Comparison of ENCODE assay signal across 23 cellular contexts in genomic region chr9:114284316-114285060, GRCh38. TPM values are rescaled to one million over a fixed set of nuclear protein-coding genes. Genes with fewer than 3 reads are reported as not detected.
DNase-seq lines count a peak whose midpoint lies in the region; ATAC-seq, FAIRE-seq and TF ChIP-seq lines count a peak whose summit lies in the region.
"Had no signal": no experiment of that assay in that cellular context is flagged by ENCODE, and none has a peak within 500 bp of the region (broad histone marks: within the 10 kb centered on the region; RNA-seq: fewer than 3 reads in every experiment).

No MANE protein-coding gene starts in this region.

- peak overlapping the region; percentile 19 for H3K9ac ChIP-seq in astrocyte (ENCODE audit: low read length)
- H3K9ac ChIP-seq: BLaER1 had no signal

- no peaks in the 10 kb centered on the region for H3K4me1 Mint-ChIP-seq in activated CD4-positive, alpha-beta T cell treated with anti-CD3 and anti-CD28 coated beads for 36 hours
- peaks cover 44% of the 10 kb centered on the region for H3K4me1 Mint-ChIP-seq in astrocyte (ENCODE audit: low read depth, unreplicated experiment)
- H3K4me1 Mint-ChIP-seq: central memory CD8-positive, alpha-beta T cell had no signal

- H3K27me3 ChIP-seq in astrocyte (ENCODE audit: insufficient read depth, low read length) (no peaks in the 10 kb centered on the region), right lobe of liver (no peaks in the 10 kb centered on the region)
- H3K27me3 ChIP-seq: BLaER1, pancreas had no signal

- H4K20me1 ChIP-seq in astrocyte (ENCODE audit: insufficient read depth, low read length) = no peaks in the 10 kb centered on the region
- H4K20me1 ChIP-seq: BLaER1 had no signal

- no peaks in the 10 kb centered on the region for H3K79me2 ChIP-seq in astrocyte (ENCODE audit: insufficient read depth, low read length)

- H3K27ac Mint-ChIP-seq in activated CD4-positive, alpha-beta T cell treated with anti-CD3 and anti-CD28 coated beads for 36 hours = no peak overlapping the region
- peak overlapping the region; percentile 28 for H3K27ac Mint-ChIP-seq in astrocyte (ENCODE audit: unreplicated experiment)
- H3K27ac Mint-ChIP-seq: T-helper 2 cell treated with Interferon-gamma antibody and Interleukin-4, amounts not matched to agents 5 μg/mL and 100 μg/mL, for 36 hours had no signal

- no peak for FAIRE-seq in astrocyte (lab: Jason Lieb, UNC)
- FAIRE-seq: G401.6, pancreas had no signal

- H3K4me3 Mint-ChIP-seq in activated CD4-positive, alpha-beta T cell treated with anti-CD3 and anti-CD28 coated beads for 36 hours = no peak overlapping the region
- H3K4me3 Mint-ChIP-seq in astrocyte (ENCODE audit: unreplicated experiment) = peak overlapping the region; percentile 9
- H3K4me3 Mint-ChIP-seq: central memory CD8-positive, alpha-beta T cell; T-helper 2 cell treated with Interferon-gamma antibody and Interleukin-4, amounts not matched to agents 5 μg/mL and 100 μg/mL, for 36 hours had no signal

- no peaks in the 10 kb centered on the region for H3K36me3 ChIP-seq in astrocyte (ENCODE audit: insufficient read depth, low read length)
- H3K36me3 ChIP-seq in right lobe of liver = peaks cover 0 to 6% (median 0%) of the 10 kb centered on the region in 4 donors
- H3K36me3 ChIP-seq: pancreas had no signal

- H3K4me2 ChIP-seq in astrocyte (ENCODE audit: low read length) = peak overlapping the region; percentile 11
- H3K4me2 ChIP-seq: BLaER1 had no signal

- H3K9me3 ChIP-seq in astrocyte (ENCODE audit: insufficient read depth, low read depth, low read length) (no peaks in the 10 kb centered on the region), right lobe of liver (no peaks in the 10 kb centered on the region)
- H3K9me3 ChIP-seq: BLaER1, pancreas had no signal

- TF ChIP-seq POLR2A in right lobe of liver (IDR thresholded peaks at IDR 0.05) = no peak

- no peak overlapping the region for H3K4me3 ChIP-seq in astrocyte (ENCODE audit: insufficient read depth, low read depth, low read length)
- no peak overlapping the region for H3K4me3 ChIP-seq in right lobe of liver
- H3K4me3 ChIP-seq: BLaER1, pancreas had no signal

- intact Hi-C loops in activated CD4-positive, alpha-beta T cell treated with anti-CD3 and anti-CD28 coated beads for 36 hours (cut with DNase I, micrococcal nuclease) = loop anchor here in 1 of 2 experiments (5.0 kb wide), 2 partner anchors 127 to 177 kb away; partner anchors contain the start of gene COL27A1
- intact Hi-C loops in right lobe of liver (cut with DNase I) = loop anchor here in 1 of 2 donors (5.0 kb wide), 1 partner anchor 187 kb away; the partner anchor contains the start of gene KIF12
- intact Hi-C loops in sciatic nerve (cut with DNase I) = loop anchor here (5.0 kb wide), 1 partner anchor 132 kb away; no protein-coding TSS in a partner anchor

- POLR2A ChIA-PET in activated CD4-positive, alpha-beta T cell treated with anti-CD3 and anti-CD28 coated beads for 36 hours (lab: Charles Lee) = no interaction called here

- WGBS in right lobe of liver (ENCODE audit: insufficient coverage, low coverage, low lambda C conversion rate, missing lambda C conversion rate) = 90% methylated on average over 4 of the region's 11 CpGs

- no peaks in the 10 kb centered on the region for H3K36me3 Mint-ChIP-seq in activated CD4-positive, alpha-beta T cell treated with anti-CD3 and anti-CD28 coated beads for 36 hours (ENCODE audit: low read depth)
- peaks cover 21% of the 10 kb centered on the region for H3K36me3 Mint-ChIP-seq in astrocyte (ENCODE audit: low read depth, unreplicated experiment)

- H3K27me3 Mint-ChIP-seq in activated CD4-positive, alpha-beta T cell treated with anti-CD3 and anti-CD28 coated beads for 36 hours = no peaks in the 10 kb centered on the region
- no peaks in the 10 kb centered on the region for H3K27me3 Mint-ChIP-seq in astrocyte (ENCODE audit: low read depth, unreplicated experiment)

- H2AFZ ChIP-seq in astrocyte (ENCODE audit: low read depth, low read length) = no peak overlapping the region

- TF ChIP-seq CTCF in astrocyte (IDR thresholded peaks at IDR 0.05; ENCODE audit: insufficient read depth, low read depth, low read length) = no peak
- TF ChIP-seq CTCF in right lobe of liver (IDR thresholded peaks at IDR 0.05) = no peak

- H3K9me3 Mint-ChIP-seq in activated CD4-positive, alpha-beta T cell treated with anti-CD3 and anti-CD28 coated beads for 36 hours (ENCODE audit: low read depth) = no peaks in the 10 kb centered on the region
- H3K9me3 Mint-ChIP-seq in astrocyte (ENCODE audit: unreplicated experiment) = no peaks in the 10 kb centered on the region
- H3K9me3 Mint-ChIP-seq: central memory CD8-positive, alpha-beta T cell; T-helper 2 cell treated with Interferon-gamma antibody and Interleukin-4, amounts not matched to agents 5 μg/mL and 100 μg/mL, for 36 hours had no signal

- no peak for ATAC-seq in activated CD4-positive, alpha-beta T cell treated with anti-CD3 and anti-CD28 coated beads for 36 hours
- ATAC-seq in right lobe of liver = no peak
- no peak for ATAC-seq in sciatic nerve
- no peak for ATAC-seq in HG03521 (IDR thresholded peaks at IDR 0.05; ENCODE audit: unreplicated experiment)
- ATAC-seq: HCT116 had no signal

- peaks cover 56% of the 10 kb centered on the region for H3K4me1 ChIP-seq in astrocyte (ENCODE audit: insufficient read depth, low read length)
- H3K4me1 ChIP-seq in right lobe of liver = no peaks in the 10 kb centered on the region
- H3K4me1 ChIP-seq: pancreas had no signal

- CTCF ChIA-PET in activated CD4-positive, alpha-beta T cell treated with anti-CD3 and anti-CD28 coated beads for 36 hours (lab: Charles Lee) = no interaction called here

- no peak overlapping the region for H3K27ac ChIP-seq in astrocyte (ENCODE audit: low read depth, low read length)
- no peak overlapping the region for H3K27ac ChIP-seq in right lobe of liver
- H3K27ac ChIP-seq: 22Rv1, BLaER1, pancreas had no signal

- DNase-seq in activated CD4-positive, alpha-beta T cell treated with anti-CD3 and anti-CD28 coated beads for 36 hours = peak; percentile 2
- no peak for DNase-seq in activated CD4-positive, alpha-beta T cell treated with anti-CD3 and anti-CD28 coated beads, Interleukin-2, amount 50 U/mL, for 48 hours
- DNase-seq in astrocyte (ENCODE audit: low read depth) (no peak), right lobe of liver (peak in 2 of 3 donors; percentile 37 to 38), sciatic nerve (ENCODE audit: low spot score) (peak; percentile 45), OCI-M2 (lab: John Stamatoyannopoulos, UW; ENCODE audit: unreplicated experiment) (no peak), amygdala (lab: John Stamatoyannopoulos, UW) (no peak)
- DNase-seq: hypothalamus, KBM-7, NCI-H2107, NCI-H526 had no signal

RNA-seq across cellular contexts. Expression of gene ORM1, which starts 38.4 kb away (rescaled TPM):
- total RNA-seq in activated CD4-positive, alpha-beta T cell treated with anti-CD3 and anti-CD28 coated beads for 36 hours = not detected
- total RNA-seq in astrocyte (not detected in 2 replicates), right lobe of liver (over 10,000 TPM; 11,577 to 28,471 (median 22,756) TPM), sciatic nerve (0.76 TPM)
- total RNA-seq: activated CD8-positive, alpha-beta memory T cell treated with anti-CD3 and anti-CD28 coated beads for 36 hours; kidney epithelial cell; SK-MEL-5; temporal lobe had no signal

RNA-seq across cellular contexts. Expression of gene ORM2, which starts 45.2 kb away (rescaled TPM):
- not detected for total RNA-seq in activated CD4-positive, alpha-beta T cell treated with anti-CD3 and anti-CD28 coated beads for 36 hours
- total RNA-seq in astrocyte = not detected in 2 replicates
- total RNA-seq in right lobe of liver = 1,000 to 10,000 TPM; 3,162 to 5,107 (median 3,869) TPM
- total RNA-seq in sciatic nerve = not detected
- total RNA-seq: activated CD8-positive, alpha-beta memory T cell treated with anti-CD3 and anti-CD28 coated beads for 36 hours; kidney epithelial cell; SK-MEL-5; temporal lobe had no signal

Comparison
In these comparisons a context has a peak if more than half of its experiments do, and no peak if none do; other contexts are left out.
1. DNase-seq: peak in activated CD4-positive, alpha-beta T cell treated with anti-CD3 and anti-CD28 coated beads for 36 hours (single experiment), right lobe of liver (2 of 3) and sciatic nerve (single experiment); none in activated CD4-positive, alpha-beta T cell treated with anti-CD3 and anti-CD28 coated beads, Interleukin-2, amount 50 U/mL, for 48 hours (0 of 2), astrocyte (single experiment), OCI-M2 (single experiment) and amygdala (0 of 56).
2. RNA of gene ORM1, which starts 38.4 kb away (total RNA-seq): 11,577 to 28,471 TPM in right lobe of liver; 0.76 TPM in sciatic nerve (single experiment), not detected in activated CD4-positive, alpha-beta T cell treated with anti-CD3 and anti-CD28 coated beads for 36 hours and not detected in astrocyte; every median in the first group is over 1,000 times any median in the second.
3. RNA of gene ORM2, which starts 45.2 kb away (total RNA-seq): 3,162 to 5,107 TPM in right lobe of liver; not detected in activated CD4-positive, alpha-beta T cell treated with anti-CD3 and anti-CD28 coated beads for 36 hours, not detected in astrocyte and not detected in sciatic nerve (single experiment); every median in the first group is over 1,000 times any median in the second.